Comparison of ENCODE assay signal across 18 cellular contexts in genomic region chr1:50416553-50417453, GRCh38. TPM values are rescaled to one million over a fixed set of nuclear protein-coding genes. Genes with fewer than 3 reads are reported as not detected.
A peak's percentile ranks its signal among the peaks of the same experiment; 100 is the strongest.
DNase-seq lines count a peak whose midpoint lies in the region; ATAC-seq and TF ChIP-seq lines count a peak whose summit lies in the region.
"Had no signal": no experiment of that assay in that cellular context is flagged by ENCODE, and none has a peak within 500 bp of the region (broad histone marks: within the 10 kb centered on the region; RNA-seq: fewer than 3 reads in every experiment).

No MANE protein-coding gene starts in this region.

- TF ChIP-seq CTCF in natural killer cell (IDR thresholded peaks at IDR 0.05) (no peak), type B pancreatic cell (conservative IDR thresholded peaks at IDR 0.05) (no peak), vagina (IDR thresholded peaks at IDR 0.05) (no peak), Calu3 (IDR thresholded peaks at IDR 0.05; ENCODE audit: unreplicated experiment) (no peak)

- intact Hi-C loops in natural killer cell (cut with micrococcal nuclease) (no loop called here), vagina (cut with DNase I) (no loop called here), Calu3 (cut with micrococcal nuclease; ENCODE audit: unreplicated experiment) (no loop called here)

- peaks cover 47 to 68% of the 10 kb centered on the region in 2 donors for H3K27me3 Mint-ChIP-seq in natural killer cell treated with Interleukin-12 subunit alpha and Interleukin-12 subunit beta and Interleukin-15 and Interleukin-18, amount 100 ng/mL, for 72 hours
- H3K27me3 Mint-ChIP-seq in natural killer cell (ENCODE audit: low read depth in 2 of 2) (peaks cover 68 to 72% of the 10 kb centered on the region in 2 donors), type B pancreatic cell (peaks cover 88% of the 10 kb centered on the region), Calu3 (ENCODE audit: unreplicated experiment) (peaks cover 67% of the 10 kb centered on the region)

- H3K27ac ChIP-seq in vagina, result no peak overlapping the region
- H3K27ac ChIP-seq: breast epithelium, C4-2B, HL-60 had no signal

- H3K27ac Mint-ChIP-seq in natural killer cell treated with Interleukin-12 subunit alpha and Interleukin-12 subunit beta and Interleukin-15 and Interleukin-18, amount 100 ng/mL, for 72 hours, result peak overlapping the region in 1 of 2 donors; percentile 63
- H3K27ac Mint-ChIP-seq in natural killer cell, result no peak overlapping the region
- H3K27ac Mint-ChIP-seq in type B pancreatic cell, result no peak overlapping the region
- H3K27ac Mint-ChIP-seq in Calu3 (ENCODE audit: unreplicated experiment), result no peak overlapping the region
- H3K27ac Mint-ChIP-seq: effector memory CD8-positive, alpha-beta T cell; memory B cell; stimulated activated memory B cell treated with anti-CD40 and anti-IgM and Interleukin-4, amounts not matched to agents 10 μg/mL and 1 μg/mL and 100 μg/mL, for 72 hours had no signal

- no TSS peak for BruUV-seq in Calu3 (replicated peaks; lab: Mats Ljungman, UMichigan)

- peaks cover 36% of the 10 kb centered on the region for H3K4me1 ChIP-seq in vagina
- H3K4me1 ChIP-seq: breast epithelium, HAP-1 had no signal

- peak overlapping the region; percentile 15 for H3K4me3 Mint-ChIP-seq in natural killer cell treated with Interleukin-12 subunit alpha and Interleukin-12 subunit beta and Interleukin-15 and Interleukin-18, amount 100 ng/mL, for 72 hours
- H3K4me3 Mint-ChIP-seq in natural killer cell (no peak overlapping the region), type B pancreatic cell (peak overlapping the region; percentile 73), Calu3 (ENCODE audit: low read depth, unreplicated experiment) (no peak overlapping the region)
- H3K4me3 Mint-ChIP-seq: memory B cell; stimulated activated memory B cell treated with anti-CD40 and anti-IgM and Interleukin-4, amounts not matched to agents 10 μg/mL and 1 μg/mL and 100 μg/mL, for 72 hours had no signal

- peaks cover 10% of the 10 kb centered on the region for H3K36me3 Mint-ChIP-seq in natural killer cell treated with Interleukin-12 subunit alpha and Interleukin-12 subunit beta and Interleukin-15 and Interleukin-18, amount 100 ng/mL, for 72 hours
- H3K36me3 Mint-ChIP-seq in natural killer cell, result peaks cover 3% of the 10 kb centered on the region
- H3K36me3 Mint-ChIP-seq in type B pancreatic cell, result no peaks in the 10 kb centered on the region
- peaks cover 15% of the 10 kb centered on the region for H3K36me3 Mint-ChIP-seq in Calu3 (ENCODE audit: insufficient read depth, unreplicated experiment)
- H3K36me3 Mint-ChIP-seq: stimulated activated memory B cell treated with anti-CD40 and anti-IgM and Interleukin-4, amounts not matched to agents 10 μg/mL and 1 μg/mL and 100 μg/mL, for 72 hours had no signal

- no peak for ATAC-seq in natural killer cell treated with Interleukin-12 subunit alpha and Interleukin-12 subunit beta and Interleukin-15 and Interleukin-18, amount 100 ng/mL, for 72 hours
- ATAC-seq in natural killer cell, result no peak
- ATAC-seq: effector memory CD8-positive, alpha-beta T cell; stimulated activated memory B cell treated with anti-CD40 and anti-IgM and Interleukin-4, amounts not matched to agents 10 μg/mL and 1 μg/mL and 100 μg/mL, for 72 hours had no signal

- H3K4me3 ChIP-seq in vagina, result no peak overlapping the region
- H3K4me3 ChIP-seq: HAP-1 had no signal

- H3K9me3 ChIP-seq in vagina, result no peaks in the 10 kb centered on the region
- H3K9me3 ChIP-seq: breast epithelium, HAP-1 had no signal

- no peaks in the 10 kb centered on the region for H3K36me3 ChIP-seq in vagina
- H3K36me3 ChIP-seq: breast epithelium, HAP-1 had no signal

- CTCF ChIA-PET in Calu3 (lab: Charles Lee), result no interaction called here

- no peak for TF ChIP-seq POLR2A in vagina (IDR thresholded peaks at IDR 0.05)

- no peak for DNase-seq in natural killer cell treated with Interleukin-12 subunit alpha and Interleukin-12 subunit beta and Interleukin-15 and Interleukin-18, amount 100 ng/mL, for 72 hours (ENCODE audit: low spot score)
- DNase-seq in natural killer cell (no peak), astrocyte of the hippocampus (ENCODE audit: low read depth, low spot score) (peak; percentile 77), left kidney (ENCODE audit: low read depth, low spot score) (peak; percentile 73), type B pancreatic cell (ENCODE audit: extremely low spot score, unreplicated experiment) (no peak), DMS153 treated with DMSO at 0.1 percent for 48 hours (lab: John Stamatoyannopoulos, UW; ENCODE audit: unreplicated experiment) (no peak), vagina (ENCODE audit: extremely low spot score in 2 of 2) (no peak), Calu3 (no peak)
- DNase-seq: effector memory CD8-positive, alpha-beta T cell; stimulated activated CD4-positive, alpha-beta T cell treated with anti-CD3 and anti-CD28 coated beads, Interleukin-4, amount 100 ng/mL, for 1 hour had no signal

- H3K27me3 ChIP-seq in vagina, result peaks cover 37% of the 10 kb centered on the region

- peaks cover 22 to 27% of the 10 kb centered on the region in 2 donors for H3K4me1 Mint-ChIP-seq in natural killer cell treated with Interleukin-12 subunit alpha and Interleukin-12 subunit beta and Interleukin-15 and Interleukin-18, amount 100 ng/mL, for 72 hours (ENCODE audit: low read depth in 2 of 2)
- H3K4me1 Mint-ChIP-seq in natural killer cell (peaks cover 19 to 27% of the 10 kb centered on the region in 2 donors), type B pancreatic cell (ENCODE audit: unreplicated experiment) (peaks cover 19% of the 10 kb centered on the region), Calu3 (ENCODE audit: low read depth, unreplicated experiment) (peaks cover 8% of the 10 kb centered on the region)

- H3K9me3 Mint-ChIP-seq in natural killer cell treated with Interleukin-12 subunit alpha and Interleukin-12 subunit beta and Interleukin-15 and Interleukin-18, amount 100 ng/mL, for 72 hours, result no peaks in the 10 kb centered on the region
- H3K9me3 Mint-ChIP-seq in natural killer cell, result no peaks in the 10 kb centered on the region
- no peaks in the 10 kb centered on the region for H3K9me3 Mint-ChIP-seq in type B pancreatic cell
- H3K9me3 Mint-ChIP-seq in Calu3 (ENCODE audit: low read depth, unreplicated experiment), result no peaks in the 10 kb centered on the region
- H3K9me3 Mint-ChIP-seq: effector memory CD8-positive, alpha-beta T cell had no signal

RNA-seq across cellular contexts. Expression of gene DMRTA2, which starts 6.4 kb away (rescaled TPM):
- 1 to 10 TPM; 1.1 to 3.6 TPM for total RNA-seq in natural killer cell treated with Interleukin-12 subunit alpha and Interleukin-12 subunit beta and Interleukin-15 and Interleukin-18, amount 100 ng/mL, for 72 hours
- not detected for total RNA-seq in natural killer cell
- 0.29 and 0.48 TPM in 2 replicates for total RNA-seq in type B pancreatic cell (ENCODE audit: low replicate concordance)
- total RNA-seq in vagina, result not detected
- total RNA-seq in Calu3 (2022), result 0.19 and 0.37 TPM in 2 replicates
- total RNA-seq: glomerular endothelial cell, posterior vena cava had no signal

Comparison
In these comparisons a context has a peak if more than half of its experiments do, and no peak if none do; other contexts are left out.
1. H3K4me3 Mint-ChIP-seq: peak in natural killer cell treated with Interleukin-12 subunit alpha and Interleukin-12 subunit beta and Interleukin-15 and Interleukin-18, amount 100 ng/mL, for 72 hours (single experiment) and type B pancreatic cell (single experiment); none in natural killer cell (single experiment) and Calu3 (single experiment).
2. DNase-seq: peak in astrocyte of the hippocampus (single experiment) and left kidney (single experiment); none in natural killer cell treated with Interleukin-12 subunit alpha and Interleukin-12 subunit beta and Interleukin-15 and Interleukin-18, amount 100 ng/mL, for 72 hours (single experiment), natural killer cell (single experiment), type B pancreatic cell (single experiment), DMS153 treated with DMSO at 0.1 percent for 48 hours (single experiment), vagina (0 of 2) and Calu3 (single experiment).